Comparison of ENCODE assay signal across 8 cellular contexts in the genomic region with DNA sequence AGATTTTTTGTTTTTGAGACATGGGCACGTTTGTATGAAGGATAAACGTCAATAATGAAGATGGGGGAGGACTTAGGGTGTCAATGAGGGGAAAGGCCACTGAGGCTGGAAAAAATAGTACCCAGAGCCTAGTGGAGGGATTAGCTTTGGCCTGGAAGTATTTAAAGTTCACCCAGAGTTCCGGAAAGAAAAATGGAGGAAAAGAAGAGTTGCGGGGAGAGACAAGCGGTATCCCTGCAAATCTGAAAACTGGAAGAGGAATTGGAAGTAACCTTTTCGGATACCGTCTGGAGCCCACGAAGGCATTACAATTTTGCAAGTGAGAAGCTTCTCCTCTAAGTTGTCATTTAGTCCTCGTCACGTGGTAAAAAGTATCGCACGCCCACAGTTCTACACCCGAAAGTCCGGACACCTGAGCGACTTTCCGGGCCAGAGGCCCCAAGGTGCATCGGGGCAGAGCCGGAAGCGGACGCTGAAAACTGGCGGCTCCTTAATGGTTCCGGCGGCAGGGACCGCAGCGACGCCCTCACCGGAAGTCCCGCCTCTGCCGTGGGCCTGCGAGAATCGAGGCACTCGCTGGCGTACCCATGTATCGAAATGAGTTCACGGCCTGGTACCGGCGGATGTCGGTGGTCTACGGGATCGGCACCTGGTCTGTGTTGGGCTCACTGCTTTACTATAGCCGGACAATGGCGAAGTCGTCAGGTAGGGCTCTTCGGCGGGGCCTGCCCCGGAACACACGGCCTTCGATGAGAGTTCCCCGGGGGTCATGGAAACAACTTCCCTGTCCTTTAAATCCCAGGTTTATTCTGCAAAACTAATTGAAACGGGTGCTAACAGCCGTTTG. TPM values are rescaled to one million over a fixed set of nuclear protein-coding genes. Genes with fewer than 3 reads are reported as not detected.
DNase-seq lines count a peak whose midpoint lies in the region; ATAC-seq and FAIRE-seq lines count a peak whose summit lies in the region.

A gene with protein sequence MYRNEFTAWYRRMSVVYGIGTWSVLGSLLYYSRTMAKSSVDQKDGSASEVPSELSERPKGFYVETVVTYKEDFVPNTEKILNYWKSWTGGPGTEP (plus strand): TSS at position 541 of the 847 bp plus-strand sequence. CDS start 47 bp downstream, at position 588.

- peak within 1 kb of the TSS; percentile 60 for H3K18ac ChIP-seq in mesendoderm (ENCODE audit: low read length)

- ATAC-seq in GM21367 (IDR thresholded peaks at IDR 0.05; ENCODE audit: unreplicated experiment) = peak; percentile 98

- H3K36me3 ChIP-seq in endocrine pancreas (ENCODE audit: control insufficient read depth, insufficient read depth, low read length) (no peaks in the 10 kb centered on the region), mesendoderm (ENCODE audit: control insufficient read depth, insufficient read depth, low read length) (peaks cover 3% of the 10 kb centered on the region)

- no CpG with 5 or more reads among the region's 51 CpGs for WGBS in mesendoderm (ENCODE audit: extremely low coverage, insufficient coverage, low lambda C conversion rate)

- no peak within 1 kb of the TSS for H2BK15ac ChIP-seq in mesendoderm (replicated peaks; ENCODE audit: low read depth)

- peak within 1 kb of the TSS; percentile 70 for H3K4ac ChIP-seq in mesendoderm (ENCODE audit: low read depth, low read length)

- no peak within 1 kb of the TSS for H2BK120ac ChIP-seq in mesendoderm (ENCODE audit: low read depth, low read length)

- H3K23ac ChIP-seq in mesendoderm (ENCODE audit: low read length) = no peak within 1 kb of the TSS

- peak within 1 kb of the TSS; percentile 93 for H4K5ac ChIP-seq in mesendoderm (ENCODE audit: low read length)

- H3K9ac ChIP-seq in endocrine pancreas (ENCODE audit: control insufficient read depth, insufficient read depth, low read length) (peak within 1 kb of the TSS; percentile 98), mesendoderm (ENCODE audit: low read length) (peak within 1 kb of the TSS; percentile 97)

- H4K8ac ChIP-seq in mesendoderm (ENCODE audit: low read depth, low read length) = peak within 1 kb of the TSS; percentile 43

- FAIRE-seq in HTR-8/SVneo (lab: Jason Lieb, UNC) = no peak

- peaks cover 2% of the 10 kb centered on the region for H3K79me1 ChIP-seq in mesendoderm (ENCODE audit: low read length)

- H3K56ac ChIP-seq in mesendoderm (ENCODE audit: low read length) = peak within 1 kb of the TSS; percentile 99

- H2AK5ac ChIP-seq in mesendoderm (ENCODE audit: low read length) = no peak within 1 kb of the TSS

- no peaks in the 10 kb centered on the region for H3K9me3 ChIP-seq in endocrine pancreas (ENCODE audit: control insufficient read depth, low read length)

- peak; percentile 93 for DNase-seq in COLO829 (ENCODE audit: low spot score)
- DNase-seq in HTR-8/SVneo (ENCODE audit: insufficient read length, low spot score) = peak; percentile 94
- peak; percentile 84 for DNase-seq in NOMO-1 treated with dmso at 0.1 percent for 144 hours (lab: John Stamatoyannopoulos, UW; ENCODE audit: unreplicated experiment)
- DNase-seq in activated CD8-positive, alpha-beta memory T cell treated with anti-CD3 and anti-CD28 coated beads for 48 hours (ENCODE audit: low read depth in 2 of 3, low spot score in 2 of 3) = peak; percentile 83 to 86 (median 84)
- peak; percentile 95 for DNase-seq in mesendoderm
- DNase-seq in stimulated activated CD8-positive, alpha-beta memory T cell treated with anti-CD3 and anti-CD28 coated beads, Interleukin-15, amount 100 ng/mL, for 1 hour (ENCODE audit: low read depth) = peak; percentile 91

- H2BK5ac ChIP-seq in mesendoderm (ENCODE audit: low read length) = no peak within 1 kb of the TSS

- peak within 1 kb of the TSS; percentile 85 for H3K4me2 ChIP-seq in mesendoderm (ENCODE audit: low read length)

- H3K27ac ChIP-seq in mesendoderm (ENCODE audit: low read depth, low read length) = no peak within 1 kb of the TSS

- H3K4me1 ChIP-seq in endocrine pancreas (ENCODE audit: control insufficient read depth, insufficient read depth, low read length) = no peaks in the 10 kb centered on the region
- H3K4me1 ChIP-seq in mesendoderm (ENCODE audit: control insufficient read depth, low read depth, low read length) = no peaks in the 10 kb centered on the region

- H3K27me3 ChIP-seq in endocrine pancreas (ENCODE audit: control insufficient read depth, insufficient read depth, low read length) = no peaks in the 10 kb centered on the region
- no peaks in the 10 kb centered on the region for H3K27me3 ChIP-seq in mesendoderm (ENCODE audit: insufficient read depth, low read length, poor library complexity)

- H3K4me3 ChIP-seq in endocrine pancreas (ENCODE audit: control insufficient read depth, insufficient read depth, low read length) = peak within 1 kb of the TSS; percentile 94
- peak within 1 kb of the TSS; percentile 97 for H3K4me3 ChIP-seq in mesendoderm (ENCODE audit: low read length)

- H3K79me2 ChIP-seq in mesendoderm (ENCODE audit: control insufficient read depth, insufficient read depth, low read length) = peaks cover 5% of the 10 kb centered on the region

RNA-seq across cellular contexts. Expression of the gene that starts here (rescaled TPM):
- 171 TPM for polyA plus RNA-seq in mesendoderm (2013, experiment 1 of 2)
- 169 TPM for polyA plus RNA-seq in mesendoderm (2013, experiment 2 of 2)
